ENCODE assay signal across 8 cellular contexts in the genomic region with DNA sequence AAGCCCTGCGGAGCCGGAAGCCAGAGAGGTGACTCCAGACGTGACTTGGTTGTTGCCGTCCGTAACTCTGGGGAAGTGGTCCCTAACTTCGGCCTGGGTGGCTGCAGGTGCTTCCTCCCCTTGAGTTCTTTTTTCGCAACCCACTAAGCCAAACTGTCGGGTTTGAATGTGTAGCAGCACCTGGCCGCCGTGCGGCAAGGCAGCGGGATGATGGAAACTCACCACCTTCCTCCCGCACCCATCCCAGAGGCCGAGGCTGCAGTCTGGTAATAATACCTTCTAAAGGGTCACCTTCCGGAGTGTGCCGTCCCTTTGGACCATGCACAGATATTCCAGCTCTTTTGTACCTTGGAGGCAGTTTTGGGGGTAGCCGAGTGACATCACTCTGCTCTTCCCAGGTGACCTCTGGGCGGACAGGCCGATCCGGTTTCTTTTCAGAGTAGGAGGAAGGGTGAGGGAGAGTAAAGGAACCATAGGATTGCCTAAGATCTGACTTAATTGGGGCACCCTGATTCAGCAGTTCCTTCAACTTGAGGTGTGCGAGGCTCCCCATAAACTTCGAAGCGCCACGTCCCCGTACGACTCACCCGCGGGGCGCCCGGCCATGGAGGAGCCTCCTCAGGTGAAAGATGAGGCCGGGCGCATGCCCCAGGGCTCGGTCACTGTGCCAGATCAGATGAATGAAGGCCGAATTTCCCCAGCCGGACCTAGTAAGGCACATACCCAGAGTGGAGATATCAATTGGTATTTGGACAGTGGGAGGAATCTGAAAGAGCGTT. TPM values are rescaled to one million over a fixed set of nuclear protein-coding genes. Genes with fewer than 3 reads are reported as not detected.
DNase-seq lines count a peak whose midpoint lies in the region; ATAC-seq and TF ChIP-seq lines count a peak whose summit lies in the region.

No MANE protein-coding gene starts in this region.

- no peak for TF ChIP-seq CTCF in brain (conservative IDR thresholded peaks at IDR 0.05)
- no peak for TF ChIP-seq CTCF in lower leg skin (IDR thresholded peaks at IDR 0.05)

- peaks cover 24% of the 10 kb centered on the region for H3K4me1 Mint-ChIP-seq in brain
- H3K4me1 Mint-ChIP-seq in immature natural killer cell = no peaks in the 10 kb centered on the region

- ATAC-seq in GM18868 (IDR thresholded peaks at IDR 0.05; ENCODE audit: unreplicated experiment) = peak; percentile 34
- peak; percentile 48 for ATAC-seq in HG02884 (IDR thresholded peaks at IDR 0.05; ENCODE audit: unreplicated experiment)
- no peak for ATAC-seq in GM21381 (IDR thresholded peaks at IDR 0.05; ENCODE audit: unreplicated experiment)

- DNase-seq in lower leg skin (ENCODE audit: low spot score in 2 of 2) (no peak), SW 1271 (lab: John Stamatoyannopoulos, UW) (no peak), OCI-M2 (lab: John Stamatoyannopoulos, UW; ENCODE audit: unreplicated experiment) (no peak), immature natural killer cell (no peak)

- H3K9me3 Mint-ChIP-seq in brain = peaks cover 0 to 8% (median 0%) of the 10 kb centered on the region in 5 experiments
- H3K9me3 Mint-ChIP-seq in immature natural killer cell = peaks cover 0 to 11% (median 4%) of the 10 kb centered on the region in 6 donors

- no peak for TF ChIP-seq POLR2A in lower leg skin (IDR thresholded peaks at IDR 0.05)

- peak overlapping the region in 4 of 5 experiments; percentile 11 to 65 (median 50) for H3K27ac Mint-ChIP-seq in brain
- no peak overlapping the region for H3K27ac Mint-ChIP-seq in immature natural killer cell

- H3K36me3 Mint-ChIP-seq in brain (no peaks in the 10 kb centered on the region), immature natural killer cell (peaks cover 0 to 3% (median 0%) of the 10 kb centered on the region in 3 donors)

- intact Hi-C loops in lower leg skin (cut with DNase I; ENCODE audit: low total_unique reads) = no loop called here

- WGBS in lower leg skin, 2 donors = 24 to 25% methylated on average over 31 to 35 of the region's 36 CpGs

- peak overlapping the region; percentile 65 to 92 (median 88) for H3K4me3 Mint-ChIP-seq in brain
- no peak overlapping the region for H3K4me3 Mint-ChIP-seq in immature natural killer cell

- H3K4me3 ChIP-seq in lower leg skin (ENCODE audit: low read depth, poor library complexity, severe bottlenecking) = peak overlapping the region; percentile 38

- peaks cover 88% of the 10 kb centered on the region for H3K27me3 Mint-ChIP-seq in brain
- peaks cover 3 to 19% (median 10%) of the 10 kb centered on the region in 3 donors for H3K27me3 Mint-ChIP-seq in immature natural killer cell (ENCODE audit: low read depth in 3 of 3)

RNA-seq across cellular contexts. Expression of gene KCNK1, which starts 1.0 kb away (rescaled TPM):
- polyA plus RNA-seq in brain (ENCODE audit: insufficient read depth, low read depth, low replicate concordance) = 31.4 TPM
- total RNA-seq in lower leg skin = 10 to 100 TPM; 13.1 to 19.7 (median 17.2) TPM
- polyA plus RNA-seq in immature natural killer cell = not detected

Comparison
In these comparisons a context has a peak if more than half of its experiments do, and no peak if none do; other contexts are left out.
1. H3K27ac Mint-ChIP-seq: peak in brain (4 of 5); none in immature natural killer cell (0 of 6).
2. H3K4me3 Mint-ChIP-seq: peak in brain (5 of 5); none in immature natural killer cell (0 of 5).
3. RNA of gene KCNK1, which starts 1.0 kb away (polyA plus RNA-seq): 31.4 TPM in brain (single experiment); not detected in immature natural killer cell; every median in the first group is over 10 times any median in the second.